In genomic region chr16:74462361-74462760, GRCh38 we compare ENCODE assay signal across 22 cellular contexts. TPM values are rescaled to one million over a fixed set of nuclear protein-coding genes. Genes with fewer than 3 reads are reported as not detected.
A peak's percentile ranks its signal among the peaks of the same experiment; 100 is the strongest.
DNase-seq lines count a peak whose midpoint lies in the region; ATAC-seq and TF ChIP-seq lines count a peak whose summit lies in the region.
"Had no signal": no experiment of that assay in that cellular context is flagged by ENCODE, and none has a peak within 500 bp of the region (broad histone marks: within the 10 kb centered on the region; RNA-seq: fewer than 3 reads in every experiment).

No MANE protein-coding gene starts in this region.

- CTCF ChIA-PET in CD8-positive, alpha-beta memory T cell (lab: Charles Lee): interaction anchor here (1.1 kb wide), 1 partner anchor 160 kb away, joined by 3 read pairs; no protein-coding TSS in a partner anchor

- H3K9ac ChIP-seq in GM23248: no peak overlapping the region

- WGBS in GM23248 (ENCODE audit: low coverage in 1 of 2, low lambda C conversion rate in 2 of 2, missing lambda C conversion rate in 2 of 2), 2 experiments: 89 to 90% methylated on average over 4 of the region's 4 CpGs
- 96 to 97% methylated on average over 4 of the region's 4 CpGs for WGBS in sigmoid colon, 2 donors

- TF ChIP-seq EP300 in sigmoid colon (IDR thresholded peaks at IDR 0.05): no peak

- peak overlapping the region; percentile 57 for H3K27ac Mint-ChIP-seq in T-helper 17 cell
- no peak overlapping the region for H3K27ac Mint-ChIP-seq in CD8-positive, alpha-beta memory T cell
- H3K27ac Mint-ChIP-seq: activated B cell treated with CpG ODN at 0.5 μM for 24 hours; activated CD4-positive, alpha-beta memory T cell treated with anti-CD3 and anti-CD28 coated beads, Interleukin-2, amount 10 ng/mL, durations not matched to agents 7 days and 5 days had no signal

- no peaks in the 10 kb centered on the region for H3K27me3 ChIP-seq in GM23248 (replicated peaks; ENCODE audit: insufficient read depth)
- H3K27me3 ChIP-seq in sigmoid colon: no peaks in the 10 kb centered on the region
- H3K27me3 ChIP-seq in CD8-positive, alpha-beta memory T cell (ENCODE audit: insufficient read depth, low read length, poor library complexity, severe bottlenecking): no peaks in the 10 kb centered on the region
- H3K27me3 ChIP-seq: adrenal gland, gastrocnemius medialis, right lobe of liver had no signal

- H3K4me2 ChIP-seq in GM23248 (ENCODE audit: unreplicated experiment): no peak overlapping the region

- no peaks in the 10 kb centered on the region for H3K9me2 ChIP-seq in GM23248 (ENCODE audit: insufficient read depth)

- DNase-seq in GM23248 (peak; percentile 37), T-helper 17 cell (no peak), epithelial cell of prostate (ENCODE audit: low read depth, low spot score) (peak; percentile 64), sigmoid colon (no peak), left lobe of liver (ENCODE audit: low spot score) (no peak)
- no peak for DNase-seq in CD8-positive, alpha-beta memory T cell
- DNase-seq: activated B cell treated with CpG ODN at 0.5 μM for 24 hours; activated CD4-positive, alpha-beta memory T cell treated with anti-CD3 and anti-CD28 coated beads, Interleukin-2, amount 10 ng/mL, durations not matched to agents 7 days and 5 days; activated T-cell treated with anti-CD3 and anti-CD28 coated beads for 4 hours; adrenal gland; gastrocnemius medialis; GF-D8; NCI-H1436 treated with DMSO at 0.1 percent for 48 hours; NCI-H524; occipital lobe; right lobe of liver; T-helper 9 cell had no signal

- TF ChIP-seq POLR2A in sigmoid colon (IDR thresholded peaks at IDR 0.05): no peak

- POLR2A ChIA-PET in CD8-positive, alpha-beta memory T cell (lab: Charles Lee): interaction anchor here (0.5 kb wide), 1 partner anchor 131 kb away, joined by 4 read pairs; no protein-coding TSS in a partner anchor

- TF ChIP-seq CTCF in sigmoid colon (IDR thresholded peaks at IDR 0.05): no peak

- H3K9me3 ChIP-seq in GM23248 (ENCODE audit: low read depth) (no peaks in the 10 kb centered on the region), T-helper 17 cell (ENCODE audit: control insufficient read depth, low read length, poor library complexity, severe bottlenecking) (no peaks in the 10 kb centered on the region), sigmoid colon (no peaks in the 10 kb centered on the region)
- no peaks in the 10 kb centered on the region for H3K9me3 ChIP-seq in CD8-positive, alpha-beta memory T cell (ENCODE audit: low read length)
- H3K9me3 ChIP-seq: adrenal gland, gastrocnemius medialis, HAP-1, right lobe of liver had no signal

- H3K4me1 Mint-ChIP-seq in T-helper 17 cell: peaks cover 18% of the 10 kb centered on the region
- peaks cover 11 to 13% (median 13%) of the 10 kb centered on the region in 3 donors for H3K4me1 Mint-ChIP-seq in CD8-positive, alpha-beta memory T cell
- H3K4me1 Mint-ChIP-seq: CD14-positive monocyte had no signal

- no peaks in the 10 kb centered on the region for H3K79me2 ChIP-seq in GM23248 (ENCODE audit: insufficient read depth)

- H3K36me3 Mint-ChIP-seq in T-helper 17 cell (ENCODE audit: low read depth): peaks cover 12% of the 10 kb centered on the region
- H3K36me3 Mint-ChIP-seq in CD8-positive, alpha-beta memory T cell: peaks cover 6 to 93% (median 38%) of the 10 kb centered on the region in 3 donors

- H3K27ac ChIP-seq in GM23248 (no peak overlapping the region), epithelial cell of prostate (peak overlapping the region; percentile 60), sigmoid colon (peak overlapping the region in 3 of 4 donors; percentile 37 to 67 (median 62))
- no peak overlapping the region for H3K27ac ChIP-seq in CD8-positive, alpha-beta memory T cell (ENCODE audit: low read depth, low read length)
- H3K27ac ChIP-seq: adrenal gland, gastrocnemius medialis, right lobe of liver had no signal

- peaks cover 44% of the 10 kb centered on the region; the same call in 1 of the 2 replicates for H3K36me3 ChIP-seq in GM23248 (ENCODE audit: low read depth)
- H3K36me3 ChIP-seq in sigmoid colon: peaks cover 17 to 81% (median 35%) of the 10 kb centered on the region in 4 donors
- H3K36me3 ChIP-seq in CD8-positive, alpha-beta memory T cell (ENCODE audit: insufficient read depth, low read length): peaks cover 65% of the 10 kb centered on the region

- H3F3A ChIP-seq in GM23248 (ENCODE audit: insufficient read depth): peaks cover 8% of the 10 kb centered on the region

- intact Hi-C loops in sigmoid colon (cut with DNase I): loop anchor here (5.0 kb wide), 1 partner anchor 145 kb away; the partner anchor contains the start of gene GLG1

- ATAC-seq in T-helper 17 cell: no peak
- ATAC-seq in HG03280 (IDR thresholded peaks at IDR 0.05; ENCODE audit: unreplicated experiment): no peak
- ATAC-seq in left lobe of liver: no peak
- ATAC-seq: gastrocnemius medialis, K562, right lobe of liver had no signal

- no peaks in the 10 kb centered on the region for H3K9me3 Mint-ChIP-seq in CD8-positive, alpha-beta memory T cell
- H3K9me3 Mint-ChIP-seq: activated B cell treated with CpG ODN at 0.5 μM for 24 hours; activated CD4-positive, alpha-beta memory T cell treated with anti-CD3 and anti-CD28 coated beads, Interleukin-2, amount 10 ng/mL, durations not matched to agents 7 days and 5 days; CD14-positive monocyte had no signal

- no peaks in the 10 kb centered on the region for H4K20me1 ChIP-seq in GM23248 (ENCODE audit: insufficient read depth)

- no peak overlapping the region for H2AFZ ChIP-seq in GM23248

- H3K4me1 ChIP-seq in GM23248 (ENCODE audit: insufficient read depth) (no peaks in the 10 kb centered on the region), sigmoid colon (peaks cover 0 to 15% (median 6%) of the 10 kb centered on the region in 4 donors)
- peaks cover 4% of the 10 kb centered on the region for H3K4me1 ChIP-seq in CD8-positive, alpha-beta memory T cell (ENCODE audit: insufficient read depth, low read length)
- H3K4me1 ChIP-seq: adrenal gland, gastrocnemius medialis, right lobe of liver had no signal

- H3K27me3 Mint-ChIP-seq in T-helper 17 cell: no peaks in the 10 kb centered on the region
- H3K27me3 Mint-ChIP-seq in CD8-positive, alpha-beta memory T cell: no peaks in the 10 kb centered on the region
- H3K27me3 Mint-ChIP-seq: activated B cell treated with CpG ODN at 0.5 μM for 24 hours; activated CD4-positive, alpha-beta memory T cell treated with anti-CD3 and anti-CD28 coated beads, Interleukin-2, amount 10 ng/mL, durations not matched to agents 7 days and 5 days had no signal

- in situ Hi-C loops in GM23248 (cut with MboI): no loop called here

- no peak overlapping the region for H3K4me3 Mint-ChIP-seq in T-helper 17 cell
- no peak overlapping the region for H3K4me3 Mint-ChIP-seq in CD8-positive, alpha-beta memory T cell
- H3K4me3 Mint-ChIP-seq: activated B cell treated with CpG ODN at 0.5 μM for 24 hours; activated CD4-positive, alpha-beta memory T cell treated with anti-CD3 and anti-CD28 coated beads, Interleukin-2, amount 10 ng/mL, durations not matched to agents 7 days and 5 days; CD14-positive monocyte had no signal

- no peak overlapping the region for H3K4me3 ChIP-seq in GM23248
- H3K4me3 ChIP-seq in sigmoid colon: no peak overlapping the region
- no peak overlapping the region for H3K4me3 ChIP-seq in CD8-positive, alpha-beta memory T cell (ENCODE audit: low read length)
- H3K4me3 ChIP-seq: adrenal gland, gastrocnemius medialis, HAP-1, K562, right lobe of liver had no signal

RNA-seq across cellular contexts. Expression of gene CLEC18B, which starts 41.1 kb away (rescaled TPM):
- total RNA-seq in GM23248 (2014; rRNA removed; shearing (Covaris generic)): 0.22 TPM in 1 of 2 replicates, not detected in the other
- polyA plus RNA-seq in GM23248 (2016; fragmentation: Nextera tagmentation; extraction: Ambion mirVana) (0.25 TPM in 1 of 2 replicates, not detected in the other), sigmoid colon (under 1 TPM in 1 of 3 donors, not detected in 2; 0.83 TPM)
- total RNA-seq in T-helper 17 cell (1 to 10 TPM; 1.6 to 2.4 TPM), sigmoid colon (1 to 10 TPM in 1 of 4 donors, under 1 TPM in 1, not detected in 2; 0.49 to 1.7 TPM), left lobe of liver (1.1 TPM)
- total RNA-seq in CD8-positive, alpha-beta memory T cell: under 1 TPM in 1 of 2 experiments, not detected in 1; 0.29 TPM
- polyA plus RNA-seq in CD8-positive, alpha-beta memory T cell: not detected
- total RNA-seq: urinary bladder had no signal
- polyA plus RNA-seq: CD14-positive monocyte had no signal

Comparison
In these comparisons a context has a peak if more than half of its experiments do, and no peak if none do; other contexts are left out.
1. DNase-seq: peak in GM23248 (single experiment) and epithelial cell of prostate (single experiment); none in T-helper 17 cell (0 of 3), sigmoid colon (single experiment), CD8-positive, alpha-beta memory T cell (0 of 5) and left lobe of liver (single experiment).
2. H3K27ac ChIP-seq: peak in epithelial cell of prostate (single experiment) and sigmoid colon (3 of 4); none in GM23248 (single experiment) and CD8-positive, alpha-beta memory T cell (single experiment).